ENCODE assay signal across 14 cellular contexts in the genomic region with DNA sequence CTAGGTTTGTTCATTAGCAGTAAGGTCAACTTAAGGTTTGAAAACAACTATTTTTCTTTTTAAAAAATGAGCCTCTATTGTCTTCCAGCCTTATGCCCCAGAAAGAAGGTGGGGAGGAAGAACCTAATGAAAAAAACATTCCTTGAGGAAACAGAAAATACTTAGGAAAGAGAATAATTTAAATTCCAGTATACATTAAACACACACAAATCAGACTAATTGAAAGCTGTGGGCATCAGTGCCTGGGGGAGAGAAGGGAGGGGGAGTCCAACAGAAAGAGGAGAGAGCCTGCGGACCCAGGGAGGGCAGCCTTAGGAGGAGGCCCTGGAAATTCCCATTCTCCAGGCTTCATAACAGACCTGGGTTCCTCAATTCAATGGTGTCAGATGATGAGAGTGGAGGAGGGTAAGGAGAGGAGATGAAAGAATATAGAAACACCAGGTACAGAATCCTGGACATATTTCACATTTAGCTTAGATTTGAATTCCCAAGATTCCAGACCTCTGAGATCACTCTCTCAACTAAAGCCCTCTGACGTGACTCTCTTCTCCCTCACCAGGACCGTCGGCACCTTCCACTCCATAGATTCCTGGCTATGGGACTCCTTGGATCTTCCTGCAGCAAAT.
DNase-seq lines count a peak whose midpoint lies in the region; ATAC-seq and TF ChIP-seq lines count a peak whose summit lies in the region.
"Had no signal": no experiment of that assay in that cellular context is flagged by ENCODE, and none has a peak within 500 bp of the region (broad histone marks: within the 10 kb centered on the region; RNA-seq: fewer than 3 reads in every experiment).

No MANE protein-coding gene starts in this region.

- H3K4me1 ChIP-seq in mesendoderm (ENCODE audit: control insufficient read depth, low read depth, low read length), result no peaks in the 10 kb centered on the region

- H3K79me2 ChIP-seq in mesendoderm (ENCODE audit: control insufficient read depth, insufficient read depth, low read length), result no peaks in the 10 kb centered on the region

- H3K18ac ChIP-seq in mesendoderm (ENCODE audit: low read length), result no peak overlapping the region

- H2BK120ac ChIP-seq in mesendoderm (ENCODE audit: low read depth, low read length), result no peak overlapping the region

- peak; percentile 12 for DNase-seq in AG10803 (ENCODE audit: low read depth)
- peak; percentile 2 for DNase-seq in LoVo (ENCODE audit: low spot score)
- no peak for DNase-seq in chondrocyte (ENCODE audit: low spot score)
- peak; percentile 81 for DNase-seq in mesendoderm
- DNase-seq in T1000 (lab: John Stamatoyannopoulos, UW), result no peak
- no peak for DNase-seq in stimulated activated CD4-positive, alpha-beta T cell treated with anti-CD3 and anti-CD28 coated beads, Interleukin-4, amount 100 ng/mL, for 1 hour
- no peak for DNase-seq in NCI-H2107 (lab: John Stamatoyannopoulos, UW)
- DNase-seq: activated CD4-positive, alpha-beta T cell treated with anti-CD3 and anti-CD28 coated beads, Interleukin-2, amount 50 U/mL, for 1 hour; activated gamma-delta T cell treated with Interleukin-2 at 50 U/mL for 16 hours; AML-193; GDM1; glutamatergic neuron; T-helper 1 cell had no signal

- H2BK15ac ChIP-seq in mesendoderm (replicated peaks; ENCODE audit: low read depth), result no peak overlapping the region

- H3K79me1 ChIP-seq in mesendoderm (ENCODE audit: low read length), result no peaks in the 10 kb centered on the region

- H3K4me2 ChIP-seq in mesendoderm (ENCODE audit: low read length), result no peak overlapping the region

- H3K56ac ChIP-seq in mesendoderm (ENCODE audit: low read length), result no peak overlapping the region

- H3K4ac ChIP-seq in mesendoderm (ENCODE audit: low read depth, low read length), result no peak overlapping the region

- TF ChIP-seq CTCF in AG10803 (conservative IDR thresholded peaks at IDR 0.05; ENCODE audit: low read length) (no peak), chondrocyte (IDR thresholded peaks at IDR 0.05) (no peak)

- no peak overlapping the region for H3K23ac ChIP-seq in mesendoderm (ENCODE audit: low read length)

- H4K8ac ChIP-seq in mesendoderm (ENCODE audit: low read depth, low read length), result no peak overlapping the region

- H3K36me3 Mint-ChIP-seq in chondrocyte (ENCODE audit: low read depth), result peaks cover 24% of the 10 kb centered on the region

- peak overlapping the region; percentile 72 for H3K27ac Mint-ChIP-seq in chondrocyte (ENCODE audit: unreplicated experiment)

- H3K27ac ChIP-seq in mesendoderm (ENCODE audit: low read depth, low read length), result no peak overlapping the region

- no peak overlapping the region for H3K4me3 ChIP-seq in AG10803 (ENCODE audit: low read length)
- H3K4me3 ChIP-seq in mesendoderm (ENCODE audit: low read length), result no peak overlapping the region

- H3K9ac ChIP-seq in mesendoderm (ENCODE audit: low read length), result no peak overlapping the region

- H3K27me3 ChIP-seq in mesendoderm (ENCODE audit: insufficient read depth, low read length, poor library complexity), result no peaks in the 10 kb centered on the region

- H3K36me3 ChIP-seq in mesendoderm (ENCODE audit: control insufficient read depth, insufficient read depth, low read length), result no peaks in the 10 kb centered on the region

- H3K27me3 Mint-ChIP-seq in chondrocyte (ENCODE audit: low read depth), result no peaks in the 10 kb centered on the region

- H2AK5ac ChIP-seq in mesendoderm (ENCODE audit: low read length), result no peak overlapping the region

- ATAC-seq in GM21723 (IDR thresholded peaks at IDR 0.05; ENCODE audit: unreplicated experiment), result no peak

- no peak overlapping the region for H4K5ac ChIP-seq in mesendoderm (ENCODE audit: low read length)

- H3K4me1 Mint-ChIP-seq in chondrocyte (ENCODE audit: low read depth), result peaks cover 26% of the 10 kb centered on the region

- no CpG with 5 or more reads among the region's 4 CpGs for WGBS in mesendoderm (ENCODE audit: extremely low coverage, insufficient coverage, low lambda C conversion rate)

- no peak overlapping the region for H2BK5ac ChIP-seq in mesendoderm (ENCODE audit: low read length)

- no peak overlapping the region for H3K4me3 Mint-ChIP-seq in chondrocyte (ENCODE audit: unreplicated experiment)

- peaks cover 4% of the 10 kb centered on the region for H3K9me3 Mint-ChIP-seq in chondrocyte (ENCODE audit: low read depth)

Comparison
In these comparisons a context has a peak if more than half of its experiments do, and no peak if none do; other contexts are left out.
1. DNase-seq: peak in AG10803 (single experiment), LoVo (single experiment) and mesendoderm (single experiment); none in chondrocyte (single experiment), T1000 (single experiment), stimulated activated CD4-positive, alpha-beta T cell treated with anti-CD3 and anti-CD28 coated beads, Interleukin-4, amount 100 ng/mL, for 1 hour (single experiment) and NCI-H2107 (single experiment).